Comparison of ENCODE assay signal across 8 cellular contexts in the genomic region with DNA sequence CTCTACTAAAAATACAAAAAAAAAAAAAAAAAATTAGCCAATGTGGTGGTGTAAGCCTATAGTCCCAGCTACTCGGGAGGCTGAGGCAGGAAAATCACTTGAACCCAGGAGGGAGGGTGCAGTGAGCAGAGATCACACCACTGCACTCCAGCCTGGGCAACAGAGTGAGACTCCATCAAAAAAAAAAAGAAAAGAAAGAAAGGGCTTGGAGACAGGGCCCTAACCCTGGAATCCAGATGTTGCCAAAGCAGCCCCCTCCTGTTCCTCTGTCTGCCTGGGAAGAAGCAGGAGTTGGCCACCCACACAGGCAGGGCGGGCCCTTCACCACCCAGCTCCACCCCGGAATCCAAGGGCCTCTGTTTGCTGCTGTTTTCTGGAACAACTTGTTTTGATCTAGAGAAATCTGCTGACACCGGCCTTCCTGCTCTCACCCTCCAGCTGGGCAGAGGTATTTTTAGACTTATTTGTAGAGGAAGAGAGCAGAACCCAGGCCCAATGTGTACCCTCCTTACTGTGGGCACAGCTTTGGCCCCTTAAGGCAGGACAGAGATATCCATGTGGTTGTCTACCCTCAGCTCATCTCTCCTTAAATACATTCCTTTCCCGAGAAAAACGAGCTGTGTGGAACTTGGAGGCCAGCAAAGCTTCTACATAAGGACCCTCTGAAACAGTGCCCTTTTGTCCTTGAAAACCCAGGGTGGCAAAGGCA. TPM values are rescaled to one million over a fixed set of nuclear protein-coding genes. Genes with fewer than 3 reads are reported as not detected.
DNase-seq lines count a peak whose midpoint lies in the region; ATAC-seq lines count a peak whose summit lies in the region.

No MANE protein-coding gene starts in this region.

- H3K4me1 ChIP-seq in mononuclear cell (ENCODE audit: insufficient read depth, low read length) (peaks cover 64% of the 10 kb centered on the region), subcutaneous abdominal adipose tissue (ENCODE audit: control insufficient read depth in 5 of 5, insufficient read depth in 5 of 5, low read length in 5 of 5) (peaks cover 17 to 68% (median 65%) of the 10 kb centered on the region in 5 donors)

- peaks cover 25% of the 10 kb centered on the region for H3K36me3 Mint-ChIP-seq in activated CD8-positive, alpha-beta memory T cell treated with anti-CD3 and anti-CD28 coated beads, Interleukin-2, amount 10 ng/mL, durations not matched to agents 7 days and 5 days

- H3K9me3 Mint-ChIP-seq in activated CD8-positive, alpha-beta memory T cell treated with anti-CD3 and anti-CD28 coated beads, Interleukin-2, amount 10 ng/mL, durations not matched to agents 7 days and 5 days (ENCODE audit: low read depth), result no peaks in the 10 kb centered on the region

- H3K27ac ChIP-seq in subcutaneous abdominal adipose tissue (ENCODE audit: low read depth, low read length), result peak overlapping the region; percentile 100

- H3K9ac ChIP-seq in subcutaneous abdominal adipose tissue (ENCODE audit: low read length in 5 of 5), result peak overlapping the region; percentile 98 to 100 (median 100)

- ATAC-seq in activated CD8-positive, alpha-beta memory T cell treated with anti-CD3 and anti-CD28 coated beads, Interleukin-2, amount 10 ng/mL, durations not matched to agents 7 days and 5 days, result no peak
- ATAC-seq in HG03108 (IDR thresholded peaks at IDR 0.05; ENCODE audit: unreplicated experiment), result no peak

- peaks cover 2% of the 10 kb centered on the region for H3K27me3 Mint-ChIP-seq in activated CD8-positive, alpha-beta memory T cell treated with anti-CD3 and anti-CD28 coated beads, Interleukin-2, amount 10 ng/mL, durations not matched to agents 7 days and 5 days

- H3K27me3 ChIP-seq in mononuclear cell (ENCODE audit: insufficient read depth, low read length) (no peaks in the 10 kb centered on the region), subcutaneous abdominal adipose tissue (ENCODE audit: control insufficient read depth in 5 of 5, insufficient read depth in 4 of 5, low read length in 5 of 5) (no peaks in the 10 kb centered on the region)

- peak overlapping the region; percentile 99 for H3K4me3 ChIP-seq in mononuclear cell (ENCODE audit: low read length)
- H3K4me3 ChIP-seq in subcutaneous abdominal adipose tissue (ENCODE audit: low read depth in 1 of 5, low read length in 5 of 5), result peak overlapping the region; percentile 60 to 87 (median 70)

- H3K36me3 ChIP-seq in subcutaneous abdominal adipose tissue (ENCODE audit: control insufficient read depth in 5 of 5, insufficient read depth in 5 of 5, low read length in 5 of 5), result peaks cover 0 to 12% (median 10%) of the 10 kb centered on the region in 5 donors

- peaks cover 52% of the 10 kb centered on the region for H3K4me1 Mint-ChIP-seq in activated CD8-positive, alpha-beta memory T cell treated with anti-CD3 and anti-CD28 coated beads, Interleukin-2, amount 10 ng/mL, durations not matched to agents 7 days and 5 days

- CTCF ChIA-PET in activated CD8-positive, alpha-beta memory T cell treated with anti-CD3 and anti-CD28 coated beads, Interleukin-2, amount 10 ng/mL, durations not matched to agents 7 days and 5 days (lab: Charles Lee), result interaction anchor here (0.9 to 16.5 kb wide), 11 partner anchors 10 to 169 kb away, joined by 3 to 489 read pairs (median 5); a partner anchor contains a TSS

- DNase-seq in activated T-cell treated with anti-CD3 and anti-CD28 coated beads for 24 hours (ENCODE audit: low read depth), result peak; percentile 62
- DNase-seq in activated T-cell treated with anti-CD3 and anti-CD28 coated beads for 4 hours, result no peak
- peak; percentile 75 for DNase-seq in NCI-H446 treated with DMSO at 0.1 percent for 48 hours (lab: John Stamatoyannopoulos, UW)
- peak; percentile 79 for DNase-seq in activated CD8-positive, alpha-beta memory T cell treated with anti-CD3 and anti-CD28 coated beads, Interleukin-2, amount 10 ng/mL, durations not matched to agents 7 days and 5 days
- DNase-seq in epidermal melanocyte (ENCODE audit: insufficient read length, low spot score), result peak; percentile 50

- H3K9me3 ChIP-seq in mononuclear cell (ENCODE audit: low read depth, low read length), result no peaks in the 10 kb centered on the region
- H3K9me3 ChIP-seq in subcutaneous abdominal adipose tissue (ENCODE audit: control insufficient read depth in 5 of 5, low read length in 5 of 5), result no peaks in the 10 kb centered on the region

- peak overlapping the region; percentile 98 for H3K27ac Mint-ChIP-seq in activated CD8-positive, alpha-beta memory T cell treated with anti-CD3 and anti-CD28 coated beads, Interleukin-2, amount 10 ng/mL, durations not matched to agents 7 days and 5 days

- peak overlapping the region; percentile 94 for H3K4me3 Mint-ChIP-seq in activated CD8-positive, alpha-beta memory T cell treated with anti-CD3 and anti-CD28 coated beads, Interleukin-2, amount 10 ng/mL, durations not matched to agents 7 days and 5 days

RNA-seq across cellular contexts. Expression of a gene that starts 2.7 kb away (rescaled TPM):
- total RNA-seq in activated CD8-positive, alpha-beta memory T cell treated with anti-CD3 and anti-CD28 coated beads, Interleukin-2, amount 10 ng/mL, durations not matched to agents 7 days and 5 days, result 100 to 1,000 TPM; 525 to 618 TPM
- 198 TPM for total RNA-seq in mononuclear cell

RNA-seq across cellular contexts. Expression of a gene that starts 33.5 kb away (rescaled TPM):
- total RNA-seq in activated CD8-positive, alpha-beta memory T cell treated with anti-CD3 and anti-CD28 coated beads, Interleukin-2, amount 10 ng/mL, durations not matched to agents 7 days and 5 days, result 10 to 100 TPM; 52.0 to 56.7 TPM
- 23.1 TPM for total RNA-seq in mononuclear cell

RNA-seq across cellular contexts. Expression of a gene that starts 37.5 kb away (rescaled TPM):
- 10 to 100 TPM; 19.4 to 25.1 TPM for total RNA-seq in activated CD8-positive, alpha-beta memory T cell treated with anti-CD3 and anti-CD28 coated beads, Interleukin-2, amount 10 ng/mL, durations not matched to agents 7 days and 5 days
- total RNA-seq in mononuclear cell, result 12.6 TPM
